ENCODE assay signal across 7 cellular contexts in the genomic region with DNA sequence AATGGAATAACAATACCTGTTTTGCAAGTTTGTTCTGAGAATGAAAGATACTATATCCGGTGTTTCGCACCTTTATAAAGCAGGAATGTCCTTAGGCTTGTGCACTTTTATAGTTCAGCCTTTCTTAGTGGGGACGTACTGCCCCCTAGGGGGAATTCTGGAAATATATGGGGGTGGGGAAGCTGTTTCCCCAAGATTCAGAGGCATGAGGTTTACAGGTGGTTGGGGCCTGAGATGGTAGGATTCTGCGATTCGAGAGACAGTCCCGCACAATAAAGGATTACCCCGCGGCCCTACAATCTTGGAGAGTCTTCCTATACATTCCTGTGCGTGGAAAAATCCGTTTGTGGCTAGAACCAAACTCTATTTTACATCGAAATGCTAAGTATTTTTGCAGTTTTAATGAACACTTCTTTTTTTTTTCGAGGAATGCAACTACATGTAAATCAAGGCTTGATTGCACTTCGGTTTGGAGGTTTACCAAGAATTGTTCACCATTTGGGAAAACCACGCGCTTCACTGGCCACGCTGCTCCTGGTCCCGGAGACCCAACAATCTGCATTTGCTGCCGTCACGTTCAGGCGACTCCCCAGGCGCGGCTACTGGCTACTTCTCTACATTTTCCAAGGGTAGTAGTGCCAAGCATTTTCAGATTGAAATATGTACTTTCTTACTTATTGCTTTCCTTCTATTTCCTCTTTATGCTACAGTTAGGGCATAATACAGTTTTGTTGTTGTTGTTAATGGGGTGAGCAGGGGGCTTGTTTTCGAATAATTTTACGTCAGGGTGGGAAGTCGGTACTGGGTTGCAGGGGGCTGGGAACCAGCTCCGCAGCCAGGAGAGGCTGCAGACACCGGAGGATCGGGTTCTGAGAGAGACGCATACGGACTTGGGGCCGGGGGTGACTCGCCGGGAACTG. TPM values are rescaled to one million over a fixed set of nuclear protein-coding genes. Genes with fewer than 3 reads are reported as not detected.
DNase-seq lines count a peak whose midpoint lies in the region; ATAC-seq and TF ChIP-seq lines count a peak whose summit lies in the region.

No MANE protein-coding gene starts in this region.

- H3K9me3 Mint-ChIP-seq in WTC11 = peaks cover 14% of the 10 kb centered on the region

- H3K27ac Mint-ChIP-seq in WTC11 = peak overlapping the region; percentile 12; the same call in 1 of the 2 replicates

- H3K36me3 Mint-ChIP-seq in WTC11 = peaks cover 23% of the 10 kb centered on the region

- POLR2A ChIA-PET in WTC11 (lab: Charles Lee) = interaction anchor here (1.3 to 1.4 kb wide), 2 partner anchors 193 to 322 kb away, joined by 3 to 4 read pairs; a partner anchor contains a TSS

- peaks cover 10% of the 10 kb centered on the region for H3K4me1 Mint-ChIP-seq in WTC11

- H3K4me3 ChIP-seq in choroid plexus epithelial cell (ENCODE audit: low read depth, low read length) = peak overlapping the region; percentile 68

- H3K4me3 Mint-ChIP-seq in WTC11 = peak overlapping the region; percentile 82

- DNase-seq in NCI-H2196 (lab: John Stamatoyannopoulos, UW; ENCODE audit: unreplicated experiment) = peak; percentile 55
- DNase-seq in WTC11 (ENCODE audit: low spot score) = peak; percentile 62
- DNase-seq in choroid plexus epithelial cell (ENCODE audit: low read depth) = peak; percentile 75
- DNase-seq in kidney glomerular epithelial cell (lab: John Stamatoyannopoulos, UW) = peak; percentile 79
- DNase-seq in stimulated activated CD4-positive, alpha-beta T cell treated with anti-CD3 and anti-CD28 coated beads, Interleukin-15, amount 100 ng/mL, for 48 hours (ENCODE audit: low read depth in 2 of 2) = peak; percentile 12 to 26

- CTCF ChIA-PET in WTC11 (lab: Charles Lee) = interaction anchor here (0.6 to 3.5 kb wide), 65 partner anchors 9 to 731 kb away, joined by 3 to 85 read pairs (median 4); a partner anchor contains a TSS

- peak; percentile 69 for ATAC-seq in HG02885 (IDR thresholded peaks at IDR 0.05; ENCODE audit: poor library complexity, unreplicated experiment)
- peak; percentile 65 for ATAC-seq in WTC11

- TF ChIP-seq CTCF in GM12874 (IDR thresholded peaks at IDR 0.05; ENCODE audit: insufficient read depth, low read depth, low read length) = peak; percentile 71
- peak; percentile 74 for TF ChIP-seq CTCF in WTC11 (IDR thresholded peaks at IDR 0.05)
- TF ChIP-seq CTCF in choroid plexus epithelial cell (conservative IDR thresholded peaks at IDR 0.05; ENCODE audit: low read depth, low read length) = peak; percentile 89

- H3K27me3 Mint-ChIP-seq in WTC11 (ENCODE audit: low read depth) = peaks cover 7% of the 10 kb centered on the region; the same call in 1 of the 2 replicates

TF ChIP-seq in WTC11, 78 proteins besides CTCF, POLR2A, EP300 and RAD21:
- TF ChIP-seq ZBTB21 (CRISPR knock-in tag; IDR thresholded peaks at IDR 0.05; ENCODE audit: borderline replicate concordance) (no peak), JAZF1 (CRISPR knock-in tag; IDR thresholded peaks at IDR 0.05) (no peak)
- TF ChIP-seq, protein P1, sequence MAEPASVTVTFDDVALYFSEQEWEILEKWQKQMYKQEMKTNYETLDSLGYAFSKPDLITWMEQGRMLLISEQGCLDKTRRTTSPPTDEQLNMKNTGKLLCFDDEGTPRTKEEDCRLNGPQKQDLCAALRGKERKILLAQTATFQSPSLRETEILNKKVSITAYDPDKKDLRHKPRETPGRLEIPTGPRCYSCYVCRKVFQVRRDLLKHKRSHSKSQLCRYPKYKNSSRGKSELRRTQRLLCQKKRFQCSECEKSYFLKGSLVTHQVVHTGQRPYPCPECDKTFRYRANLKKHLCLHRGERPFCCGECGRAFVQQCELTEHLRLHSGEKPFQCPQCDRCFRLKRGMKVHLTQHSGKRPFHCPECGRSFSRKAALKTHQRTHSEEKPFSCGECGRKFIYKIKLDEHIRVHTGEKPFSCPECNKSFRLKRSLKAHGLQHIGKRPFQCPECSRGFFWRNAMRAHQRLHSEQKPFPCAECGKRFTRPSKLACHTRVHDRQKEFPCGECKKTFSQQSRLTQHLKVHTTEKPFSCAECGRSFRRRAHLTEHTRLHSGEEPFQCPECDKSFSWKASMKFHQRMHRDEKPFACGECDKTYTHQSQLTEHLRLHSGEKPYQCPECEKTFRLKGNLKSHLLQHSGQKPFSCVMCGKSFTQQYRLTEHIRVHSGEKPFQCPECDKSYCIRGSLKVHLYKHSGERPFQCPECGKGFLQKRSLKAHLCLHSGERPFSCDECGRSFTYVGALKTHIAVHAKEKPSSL (CRISPR knock-in tag; conservative IDR thresholded peaks at IDR 0.05) = no peak
- TF ChIP-seq, protein P2, sequence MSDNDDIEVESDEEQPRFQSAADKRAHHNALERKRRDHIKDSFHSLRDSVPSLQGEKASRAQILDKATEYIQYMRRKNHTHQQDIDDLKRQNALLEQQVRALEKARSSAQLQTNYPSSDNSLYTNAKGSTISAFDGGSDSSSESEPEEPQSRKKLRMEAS (CRISPR knock-in tag; IDR thresholded peaks at IDR 0.05) = peak; percentile 16; the same call in 1 of the 2 replicates

RNA-seq across cellular contexts. Expression of a gene that starts 0.8 kb away (rescaled TPM):
- 0.55 to 0.76 TPM (median 0.73 TPM) in 3 replicates for total RNA-seq in WTC11 (2021)

RNA-seq across cellular contexts. Expression of a gene that starts 31.4 kb away (rescaled TPM):
- 27.8 to 33.3 TPM (median 30.0 TPM) in 3 replicates for total RNA-seq in WTC11 (2021)

Comparison
In these comparisons a context has a peak if more than half of its experiments do, and no peak if none do; other contexts are left out.
1. Peak in every context shown above with its lines: DNase-seq, ATAC-seq and H3K4me3 ChIP-seq.
2. DNase-seq: peak in every context shown above with its lines; median percentile 79 in kidney glomerular epithelial cell; 75 in choroid plexus epithelial cell; 62 in WTC11; 55 in NCI-H2196; 19 in stimulated activated CD4-positive, alpha-beta T cell treated with anti-CD3 and anti-CD28 coated beads, Interleukin-15, amount 100 ng/mL, for 48 hours.